Comparison of ENCODE assay signal across 21 cellular contexts in genomic region chr7:716636-717035, GRCh38. TPM values are rescaled to one million over a fixed set of nuclear protein-coding genes. Genes with fewer than 3 reads are reported as not detected.
DNase-seq lines count a peak whose midpoint lies in the region; ATAC-seq and TF ChIP-seq lines count a peak whose summit lies in the region.
"Had no signal": no experiment of that assay in that cellular context is flagged by ENCODE, and none has a peak within 500 bp of the region (broad histone marks: within the 10 kb centered on the region; RNA-seq: fewer than 3 reads in every experiment).

No MANE protein-coding gene starts in this region.

- H3K36me3 ChIP-seq in neuronal stem cell (replicated peaks in 1 of 2; ENCODE audit: control insufficient read depth in 2 of 2, insufficient read depth in 2 of 2, low read length in 2 of 2): no peaks in the 10 kb centered on the region
- H3K36me3 ChIP-seq: BE2C, MG63 had no signal

- no peak overlapping the region for H2BK5ac ChIP-seq in neuronal stem cell (ENCODE audit: low read length)

- H2BK120ac ChIP-seq in neuronal stem cell (ENCODE audit: low read depth, low read length): no peak overlapping the region

- H3K18ac ChIP-seq in neuronal stem cell (ENCODE audit: low read length): peak overlapping the region; percentile 8

- no peak overlapping the region for H3K4ac ChIP-seq in neuronal stem cell (ENCODE audit: low read length)

- intact Hi-C loops in activated naive CD4-positive, alpha-beta T cell treated with anti-CD3 and anti-CD28 coated beads for 36 hours (cut with micrococcal nuclease): no loop called here

- peaks cover 1% of the 10 kb centered on the region for H3K79me1 ChIP-seq in neuronal stem cell (ENCODE audit: low read depth, low read length)

- peaks cover 0 to 2% of the 10 kb centered on the region in 2 donors for H3K9me3 ChIP-seq in neuronal stem cell (replicated peaks in 1 of 2; ENCODE audit: control insufficient read depth in 2 of 2, insufficient read depth in 1 of 2, low read depth in 1 of 2, low read length in 2 of 2)
- H3K9me3 ChIP-seq: BE2C, MG63 had no signal

- ATAC-seq in activated naive CD4-positive, alpha-beta T cell treated with anti-CD3 and anti-CD28 coated beads, Interleukin-2, amount 50 U/mL, for 72 hours: no peak
- ATAC-seq: GM23338, HepG2, K562 had no signal

- H2AK5ac ChIP-seq in neuronal stem cell (ENCODE audit: low read depth, low read length): no peak overlapping the region

- H2BK15ac ChIP-seq in neuronal stem cell (ENCODE audit: low read length): no peak overlapping the region

- H3K4me1 ChIP-seq in neuronal stem cell (ENCODE audit: control insufficient read depth in 2 of 2, insufficient read depth in 1 of 2, low read depth in 1 of 2, low read length in 2 of 2): peaks cover 0 to 5% of the 10 kb centered on the region in 2 donors
- H3K4me1 ChIP-seq: BE2C had no signal

- WGBS in neuronal stem cell (ENCODE audit: extremely low coverage in 2 of 2, insufficient read length in 2 of 2, insufficient replicate concordance in 1 of 2), 2 donors: no CpG with 5 or more reads among the region's 11 CpGs

- DNase-seq in activated naive CD4-positive, alpha-beta T cell treated with anti-CD3 and anti-CD28 coated beads, Interleukin-2, amount 50 U/mL, for 72 hours (ENCODE audit: low spot score in 2 of 2): peak in 1 of 2 donors; percentile 35
- no peak for DNase-seq in activated naive CD4-positive, alpha-beta T cell treated with anti-CD3 and anti-CD28 coated beads for 36 hours
- DNase-seq in glutamatergic neuron (no peak), neuronal stem cell (ENCODE audit: low spot score) (no peak), AML-193 (lab: John Stamatoyannopoulos, UW) (no peak), NCI-H2171 treated with DMSO at 0.1 percent for 48 hours (lab: John Stamatoyannopoulos, UW) (no peak), NCI-H2196 (lab: John Stamatoyannopoulos, UW; ENCODE audit: unreplicated experiment) (no peak)
- DNase-seq: BE2C; HCEC 1CT; MG63; NCI-H1048; NCI-H1417 treated with DMSO at 0.1 percent for 48 hours; NCI-H187; NCI-H510A; NCI-H774; NK-92 treated with Interleukin-12 subunit alpha and Interleukin-12 subunit beta, amount 100 ng/mL, for 24 hours; SIG-M5 had no signal

- H3K4me2 ChIP-seq in neuronal stem cell (ENCODE audit: insufficient read depth, low read length, poor library complexity, severe bottlenecking): no peak overlapping the region
- H3K4me2 ChIP-seq: GM23338 had no signal

- peak overlapping the region; percentile 54 for H3K9ac ChIP-seq in neuronal stem cell (ENCODE audit: low read depth, low read length, poor library complexity)

- no peak overlapping the region for H4K8ac ChIP-seq in neuronal stem cell (ENCODE audit: low read depth, low read length)

- H3K9me3 Mint-ChIP-seq in activated naive CD4-positive, alpha-beta T cell treated with anti-CD3 and anti-CD28 coated beads, Interleukin-2, amount 50 U/mL, for 72 hours: peaks cover 0 to 16% of the 10 kb centered on the region in 2 donors
- peaks cover under 1% of the 10 kb centered on the region for H3K9me3 Mint-ChIP-seq in activated naive CD4-positive, alpha-beta T cell treated with anti-CD3 and anti-CD28 coated beads for 36 hours
- peaks cover 9% of the 10 kb centered on the region for H3K9me3 Mint-ChIP-seq in glutamatergic neuron (ENCODE audit: unreplicated experiment)

- H4K91ac ChIP-seq in neuronal stem cell (ENCODE audit: low read depth, low read length, poor library complexity): no peak overlapping the region

- peak overlapping the region; percentile 18 to 24 for H3K27ac Mint-ChIP-seq in activated naive CD4-positive, alpha-beta T cell treated with anti-CD3 and anti-CD28 coated beads, Interleukin-2, amount 50 U/mL, for 72 hours
- no peak overlapping the region for H3K27ac Mint-ChIP-seq in activated naive CD4-positive, alpha-beta T cell treated with anti-CD3 and anti-CD28 coated beads for 36 hours
- H3K27ac Mint-ChIP-seq in glutamatergic neuron (ENCODE audit: unreplicated experiment): no peak overlapping the region
- H3K27ac Mint-ChIP-seq: GM23338 had no signal

- no peak overlapping the region for H3K4me3 ChIP-seq in neuronal stem cell (ENCODE audit: low read length in 2 of 2)
- H3K4me3 ChIP-seq: GM23338, K562, MG63 had no signal

- H3K14ac ChIP-seq in neuronal stem cell (ENCODE audit: low read length): no peak overlapping the region

- no peak overlapping the region for H3K4me3 Mint-ChIP-seq in activated naive CD4-positive, alpha-beta T cell treated with anti-CD3 and anti-CD28 coated beads for 36 hours
- peak overlapping the region; percentile 16 for H3K4me3 Mint-ChIP-seq in glutamatergic neuron (ENCODE audit: unreplicated experiment)
- H3K4me3 Mint-ChIP-seq: GM23338 had no signal

- H3K4me1 Mint-ChIP-seq in activated naive CD4-positive, alpha-beta T cell treated with anti-CD3 and anti-CD28 coated beads for 36 hours (ENCODE audit: low read depth): peaks cover 5% of the 10 kb centered on the region
- no peaks in the 10 kb centered on the region for H3K4me1 Mint-ChIP-seq in glutamatergic neuron (ENCODE audit: low read depth, unreplicated experiment)

- H3K36me3 Mint-ChIP-seq in activated naive CD4-positive, alpha-beta T cell treated with anti-CD3 and anti-CD28 coated beads, Interleukin-2, amount 50 U/mL, for 72 hours: peaks cover 6 to 9% of the 10 kb centered on the region in 2 donors
- H3K36me3 Mint-ChIP-seq in activated naive CD4-positive, alpha-beta T cell treated with anti-CD3 and anti-CD28 coated beads for 36 hours (ENCODE audit: low read depth): peaks cover 10% of the 10 kb centered on the region
- H3K36me3 Mint-ChIP-seq in glutamatergic neuron (ENCODE audit: unreplicated experiment): peaks cover 8% of the 10 kb centered on the region

- CTCF ChIA-PET in activated naive CD4-positive, alpha-beta T cell treated with anti-CD3 and anti-CD28 coated beads for 36 hours (lab: Charles Lee): interaction anchor here (0.6 to 0.8 kb wide), 2 partner anchors 14 to 17 kb away, joined by 3 read pairs; no protein-coding TSS in a partner anchor

- H3K27ac ChIP-seq in neuronal stem cell (replicated peaks; ENCODE audit: low read length): no peak overlapping the region
- H3K27ac ChIP-seq: HL-60 had no signal

- no peaks in the 10 kb centered on the region for H3K27me3 Mint-ChIP-seq in activated naive CD4-positive, alpha-beta T cell treated with anti-CD3 and anti-CD28 coated beads for 36 hours (ENCODE audit: low read depth)
- H3K27me3 Mint-ChIP-seq in glutamatergic neuron (ENCODE audit: unreplicated experiment): peaks cover 9% of the 10 kb centered on the region

- no peak for TF ChIP-seq CTCF in glutamatergic neuron (IDR thresholded peaks at IDR 0.05; ENCODE audit: partially characterized antibody, unreplicated experiment)

- no peak overlapping the region for H3K23ac ChIP-seq in neuronal stem cell (ENCODE audit: low read depth, low read length, poor library complexity)

- peaks cover 0 to 3% (median 0%) of the 10 kb centered on the region in 3 experiments for H3K27me3 ChIP-seq in neuronal stem cell (ENCODE audit: control insufficient read depth in 3 of 3, insufficient read depth in 3 of 3, low read depth in 1 of 3, low read length in 3 of 3)
- H3K27me3 ChIP-seq: MG63 had no signal

- H2BK12ac ChIP-seq in neuronal stem cell (ENCODE audit: low read length): no peak overlapping the region

- no peak overlapping the region for H2AFZ ChIP-seq in neuronal stem cell (ENCODE audit: low read length)
- H2AFZ ChIP-seq: GM23338 had no signal

RNA-seq across cellular contexts. Expression of gene DNAAF5, which starts 9.9 kb away (rescaled TPM):
- total RNA-seq in activated naive CD4-positive, alpha-beta T cell treated with anti-CD3 and anti-CD28 coated beads, Interleukin-2, amount 50 U/mL, for 72 hours: 10 to 100 TPM; 10.7 to 40.4 TPM
- 10 to 100 TPM; 26.2 to 27.5 TPM for total RNA-seq in activated naive CD4-positive, alpha-beta T cell treated with anti-CD3 and anti-CD28 coated beads for 36 hours
- 15.2 TPM for total RNA-seq in glutamatergic neuron (ENCODE audit: unreplicated experiment)
- 26.4 TPM for polyA plus RNA-seq in neuronal stem cell (2013, experiment 1 of 2)
- 26.5 TPM for polyA plus RNA-seq in neuronal stem cell (2013, experiment 2 of 2)

RNA-seq across cellular contexts. Expression of gene PRKAR1B, which starts 10.4 kb away (rescaled TPM):
- 10 to 100 TPM; 12.1 to 54.1 TPM for total RNA-seq in activated naive CD4-positive, alpha-beta T cell treated with anti-CD3 and anti-CD28 coated beads, Interleukin-2, amount 50 U/mL, for 72 hours
- 10 to 100 TPM; 15.5 to 15.8 TPM for total RNA-seq in activated naive CD4-positive, alpha-beta T cell treated with anti-CD3 and anti-CD28 coated beads for 36 hours
- 12.8 TPM for total RNA-seq in glutamatergic neuron (ENCODE audit: unreplicated experiment)
- 14.0 TPM for polyA plus RNA-seq in neuronal stem cell (2013, experiment 1 of 2)
- 12.9 TPM for polyA plus RNA-seq in neuronal stem cell (2013, experiment 2 of 2)

Comparison
In these comparisons a context has a peak if more than half of its experiments do, and no peak if none do; other contexts are left out.
1. H3K27ac Mint-ChIP-seq: peak in activated naive CD4-positive, alpha-beta T cell treated with anti-CD3 and anti-CD28 coated beads, Interleukin-2, amount 50 U/mL, for 72 hours (2 of 2); none in activated naive CD4-positive, alpha-beta T cell treated with anti-CD3 and anti-CD28 coated beads for 36 hours (single experiment) and glutamatergic neuron (single experiment).